9 cellular contexts compared by ENCODE assay signal in the genomic region with DNA sequence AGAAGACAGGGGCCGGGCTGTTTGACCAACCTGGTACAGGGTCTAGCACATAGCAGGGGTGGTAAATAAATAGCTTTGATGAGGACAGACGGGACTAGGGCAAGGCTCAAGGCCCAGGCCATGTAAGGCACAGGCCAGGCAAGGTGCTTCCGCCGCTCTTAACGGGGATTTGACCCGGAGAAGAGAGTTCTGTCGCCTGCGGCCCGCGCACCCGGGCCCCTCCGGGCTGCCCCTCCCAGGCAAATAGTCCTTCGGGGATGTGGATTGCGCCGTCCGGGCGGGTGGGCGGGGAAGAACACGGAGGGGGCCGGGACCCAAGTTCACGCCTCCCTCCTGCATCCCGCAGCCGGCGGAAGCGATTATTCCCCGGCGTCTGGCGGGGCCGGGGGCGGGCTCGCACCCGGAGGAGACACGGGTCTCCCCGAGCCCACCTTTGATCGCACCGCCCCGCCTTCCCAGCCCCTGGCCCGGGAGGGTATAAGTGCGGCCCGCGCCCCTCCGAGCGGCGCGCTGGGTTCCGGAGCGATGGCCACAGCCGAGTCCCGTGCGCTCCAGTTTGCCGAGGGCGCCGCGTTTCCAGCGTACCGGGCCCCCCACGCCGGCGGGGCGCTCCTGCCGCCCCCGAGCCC. TPM values are rescaled to one million over a fixed set of nuclear protein-coding genes. Genes with fewer than 3 reads are reported as not detected.
DNase-seq lines count a peak whose midpoint lies in the region; ATAC-seq and TF ChIP-seq lines count a peak whose summit lies in the region.
"Had no signal": no experiment of that assay in that cellular context is flagged by ENCODE, and none has a peak within 500 bp of the region (broad histone marks: within the 10 kb centered on the region; RNA-seq: fewer than 3 reads in every experiment).

A gene (plus strand): TSS at position 508 of the 629 bp plus-strand sequence. CDS start 18 bp downstream, at position 526.

- H3K4me3 Mint-ChIP-seq in dendritic cell treated with granulocyte-macrophage colony-stimulating factor and Interleukin-4, amounts not matched to agents 40 ng/mL and 50 ng/mL, for 4 days: peak within 1 kb of the TSS; percentile 72
- peak within 1 kb of the TSS; percentile 70 for H3K4me3 Mint-ChIP-seq in natural killer cell treated with Interleukin-12 subunit alpha and Interleukin-12 subunit beta and Interleukin-15 and Interleukin-18, amount 100 ng/mL, for 72 hours

- H3K9me3 Mint-ChIP-seq in dendritic cell treated with granulocyte-macrophage colony-stimulating factor and Interleukin-4, amounts not matched to agents 40 ng/mL and 50 ng/mL, for 4 days: no peaks in the 10 kb centered on the region
- H3K9me3 Mint-ChIP-seq in natural killer cell treated with Interleukin-12 subunit alpha and Interleukin-12 subunit beta and Interleukin-15 and Interleukin-18, amount 100 ng/mL, for 72 hours: no peaks in the 10 kb centered on the region

- no peak within 1 kb of the TSS for H3K27ac Mint-ChIP-seq in dendritic cell treated with granulocyte-macrophage colony-stimulating factor and Interleukin-4, amounts not matched to agents 40 ng/mL and 50 ng/mL, for 4 days
- no peak within 1 kb of the TSS for H3K27ac Mint-ChIP-seq in natural killer cell treated with Interleukin-12 subunit alpha and Interleukin-12 subunit beta and Interleukin-15 and Interleukin-18, amount 100 ng/mL, for 72 hours

- no peak within 1 kb of the TSS for H3K27ac ChIP-seq in HL-60 (replicated peaks)

- DNase-seq in EH (ENCODE audit: low read depth): peak; percentile 6
- DNase-seq in HL-60 (ENCODE audit: low read depth in 1 of 2, low spot score in 1 of 2): no peak
- DNase-seq in natural killer cell treated with Interleukin-12 subunit alpha and Interleukin-12 subunit beta and Interleukin-15 and Interleukin-18, amount 100 ng/mL, for 72 hours (ENCODE audit: low spot score): no peak
- DNase-seq in NCI-H510A (lab: John Stamatoyannopoulos, UW): no peak
- DNase-seq in H4 (ENCODE audit: low spot score): no peak
- no peak for DNase-seq in D341Med (ENCODE audit: low spot score)

- ATAC-seq in GM19452 (IDR thresholded peaks at IDR 0.05; ENCODE audit: unreplicated experiment): peak; percentile 48
- ATAC-seq in natural killer cell treated with Interleukin-12 subunit alpha and Interleukin-12 subunit beta and Interleukin-15 and Interleukin-18, amount 100 ng/mL, for 72 hours: peak; percentile 60 to 62

- intact Hi-C loops in dendritic cell treated with granulocyte-macrophage colony-stimulating factor and Interleukin-4, amounts not matched to agents 40 ng/mL and 50 ng/mL, for 4 days (cut with micrococcal nuclease): no loop called here

- H3K36me3 Mint-ChIP-seq in dendritic cell treated with granulocyte-macrophage colony-stimulating factor and Interleukin-4, amounts not matched to agents 40 ng/mL and 50 ng/mL, for 4 days (ENCODE audit: low read depth): no peaks in the 10 kb centered on the region
- H3K36me3 Mint-ChIP-seq in natural killer cell treated with Interleukin-12 subunit alpha and Interleukin-12 subunit beta and Interleukin-15 and Interleukin-18, amount 100 ng/mL, for 72 hours: no peaks in the 10 kb centered on the region

- H3K27me3 Mint-ChIP-seq in dendritic cell treated with granulocyte-macrophage colony-stimulating factor and Interleukin-4, amounts not matched to agents 40 ng/mL and 50 ng/mL, for 4 days: peaks cover 45% of the 10 kb centered on the region
- peaks cover 12 to 16% of the 10 kb centered on the region in 2 donors for H3K27me3 Mint-ChIP-seq in natural killer cell treated with Interleukin-12 subunit alpha and Interleukin-12 subunit beta and Interleukin-15 and Interleukin-18, amount 100 ng/mL, for 72 hours

- H3K27me3 ChIP-seq in HL-60 (ENCODE audit: insufficient read depth, poor library complexity, severe bottlenecking): peaks cover 17% of the 10 kb centered on the region

- no peak for TF ChIP-seq CTCF in HL-60 (IDR thresholded peaks at IDR 0.05; ENCODE audit: insufficient read depth, low read length)

- H3K4me3 ChIP-seq in HL-60 (replicated peaks; ENCODE audit: insufficient read depth, low read length): peak within 1 kb of the TSS; percentile 40

- H3K4me1 Mint-ChIP-seq in dendritic cell treated with granulocyte-macrophage colony-stimulating factor and Interleukin-4, amounts not matched to agents 40 ng/mL and 50 ng/mL, for 4 days (ENCODE audit: low read depth): peaks cover 6% of the 10 kb centered on the region
- H3K4me1 Mint-ChIP-seq in natural killer cell treated with Interleukin-12 subunit alpha and Interleukin-12 subunit beta and Interleukin-15 and Interleukin-18, amount 100 ng/mL, for 72 hours (ENCODE audit: low read depth in 2 of 2): peaks cover 0 to 4% of the 10 kb centered on the region in 2 donors

RNA-seq across cellular contexts. Expression of the gene that starts here (rescaled TPM):
- total RNA-seq in natural killer cell treated with Interleukin-12 subunit alpha and Interleukin-12 subunit beta and Interleukin-15 and Interleukin-18, amount 100 ng/mL, for 72 hours: not detected
- not detected in 2 replicates for total RNA-seq in H4 (2014; rRNA removed; shearing (Covaris generic))
- total RNA-seq: SK-MEL-5 had no signal

Comparison
In these comparisons a context has a peak if more than half of its experiments do, and no peak if none do; other contexts are left out.
1. Peak in ATAC-seq in natural killer cell treated with Interleukin-12 subunit alpha and Interleukin-12 subunit beta and Interleukin-15 and Interleukin-18, amount 100 ng/mL, for 72 hours; RNA of the gene not detected or under 1 TPM.